ENCODE assay signal across 19 cellular contexts in genomic region chr20:57759724-57760123, GRCh38. TPM values are rescaled to one million over a fixed set of nuclear protein-coding genes. Genes with fewer than 3 reads are reported as not detected.
DNase-seq lines count a peak whose midpoint lies in the region; ATAC-seq, FAIRE-seq and TF ChIP-seq lines count a peak whose summit lies in the region.
"Had no signal": no experiment of that assay in that cellular context is flagged by ENCODE, and none has a peak within 500 bp of the region (broad histone marks: within the 10 kb centered on the region; RNA-seq: fewer than 3 reads in every experiment).

No MANE protein-coding gene starts in this region.

- no peaks in the 10 kb centered on the region for H3K36me3 ChIP-seq in endodermal cell (ENCODE audit: control insufficient read depth, insufficient read depth, low read length)
- H3K36me3 ChIP-seq in aorta (ENCODE audit: control insufficient read depth in 1 of 2, insufficient read depth in 2 of 2, low read length in 1 of 2): no peaks in the 10 kb centered on the region
- H3K36me3 ChIP-seq: BE2C had no signal

- no peak for TF ChIP-seq CTCF in endodermal cell (conservative IDR thresholded peaks at IDR 0.05)
- no peak for TF ChIP-seq CTCF in natural killer cell (IDR thresholded peaks at IDR 0.05)

- H3K4me3 Mint-ChIP-seq in endodermal cell (no peak overlapping the region), natural killer cell (no peak overlapping the region)
- H3K4me3 Mint-ChIP-seq: CD14-positive monocyte; CD8-positive, alpha-beta T cell; H9 had no signal

- H3K4me1 Mint-ChIP-seq in endodermal cell (no peaks in the 10 kb centered on the region), natural killer cell (no peaks in the 10 kb centered on the region)
- H3K4me1 Mint-ChIP-seq: CD14-positive monocyte had no signal

- intact Hi-C loops in sciatic nerve (cut with DNase I) (no loop called here), natural killer cell (cut with micrococcal nuclease) (no loop called here), aorta (cut with DNase I) (loop anchor here in 1 of 2 donors (10.0 kb wide), 1 partner anchor 55 kb away; no protein-coding TSS in a partner anchor)

- H3K27me3 Mint-ChIP-seq in endodermal cell (ENCODE audit: insufficient read depth) (peaks cover 31% of the 10 kb centered on the region), natural killer cell (ENCODE audit: low read depth in 2 of 2) (peaks cover 29 to 31% of the 10 kb centered on the region in 2 donors)

- no peak overlapping the region for H3K9ac ChIP-seq in endodermal cell (ENCODE audit: extremely low read depth, low read length, poor library complexity, severe bottlenecking)

- ATAC-seq in sciatic nerve (no peak), natural killer cell (no peak), aorta (ENCODE audit: low FRiP score) (no peak), GM19324 (IDR thresholded peaks at IDR 0.05; ENCODE audit: low FRiP score, unreplicated experiment) (no peak), HG03442 (IDR thresholded peaks at IDR 0.05; ENCODE audit: unreplicated experiment) (no peak)
- ATAC-seq: A549; CD8-positive, alpha-beta T cell; K562 had no signal

- H3K27me3 ChIP-seq in endodermal cell (ENCODE audit: control insufficient read depth, insufficient read depth, low read length, poor library complexity, severe bottlenecking) (no peaks in the 10 kb centered on the region), aorta (ENCODE audit: control insufficient read depth in 1 of 2, insufficient read depth in 2 of 2, low read length in 1 of 2) (no peaks in the 10 kb centered on the region)
- H3K27me3 ChIP-seq: BE2C had no signal

- H3K9me3 Mint-ChIP-seq in endodermal cell (peaks cover 17% of the 10 kb centered on the region), natural killer cell (no peaks in the 10 kb centered on the region)

- H3K27ac Mint-ChIP-seq in endodermal cell (no peak overlapping the region), natural killer cell (no peak overlapping the region)
- H3K27ac Mint-ChIP-seq: CD14-positive monocyte; CD8-positive, alpha-beta T cell had no signal

- DNase-seq in HTR-8/SVneo (ENCODE audit: insufficient read length, low spot score): no peak
- peak; percentile 54 for DNase-seq in endodermal cell
- peak; percentile 11 for DNase-seq in mesenteric fat pad (ENCODE audit: low spot score)
- peak; percentile 1 for DNase-seq in sciatic nerve (ENCODE audit: low spot score)
- DNase-seq in natural killer cell: no peak
- no peak for DNase-seq in aorta
- DNase-seq: BE2C; CD8-positive, alpha-beta T cell; DND-41; GDM1; GOT3; H9 had no signal

- H3K9me3 ChIP-seq in endodermal cell (ENCODE audit: control insufficient read depth, low read length): peaks cover 9% of the 10 kb centered on the region
- H3K9me3 ChIP-seq in aorta (ENCODE audit: control insufficient read depth, low read length): peaks cover 1% of the 10 kb centered on the region

- H3K4me3 ChIP-seq in endodermal cell (ENCODE audit: low read length) (no peak overlapping the region), aorta (ENCODE audit: low read length in 2 of 2) (no peak overlapping the region)
- H3K4me3 ChIP-seq: A549, K562 had no signal

- H3K4me1 ChIP-seq in endodermal cell (ENCODE audit: control insufficient read depth, insufficient read depth, low read length) (no peaks in the 10 kb centered on the region), aorta (ENCODE audit: control insufficient read depth in 1 of 2, insufficient read depth in 2 of 2, low read length in 2 of 2) (no peaks in the 10 kb centered on the region)
- H3K4me1 ChIP-seq: BE2C, Caco-2 had no signal

- no peaks in the 10 kb centered on the region for H3K36me3 Mint-ChIP-seq in endodermal cell (ENCODE audit: low read depth)
- H3K36me3 Mint-ChIP-seq in natural killer cell: no peaks in the 10 kb centered on the region
- H3K36me3 Mint-ChIP-seq: CD14-positive monocyte; CD8-positive, alpha-beta T cell had no signal

- WGBS in endodermal cell (ENCODE audit: insufficient coverage in 1 of 2, insufficient read length in 1 of 2), 2 experiments: 89 to 91% methylated on average over 4 of the region's 4 CpGs
- WGBS in aorta, 2 donors: 95 to 97% methylated on average over 4 of the region's 4 CpGs

- H3K27ac ChIP-seq in endodermal cell (ENCODE audit: low read depth, low read length) (no peak overlapping the region), aorta (ENCODE audit: low read depth in 1 of 2, low read length in 2 of 2) (no peak overlapping the region)
- H3K27ac ChIP-seq: HL-60 had no signal

- peak; percentile 9 for FAIRE-seq in HTR-8/SVneo (lab: Jason Lieb, UNC)
- FAIRE-seq: A549, K562 had no signal

RNA-seq across cellular contexts. Expression of gene PMEPA1, which starts 49.9 kb away (rescaled TPM):
- total RNA-seq in endodermal cell (10 to 100 TPM; 18.8 to 37.4 TPM), mesenteric fat pad (90.0 TPM), sciatic nerve (26.3 TPM), natural killer cell (1 to 10 TPM; 1.2 to 5.9 (median 2.4) TPM), aorta (100 to 1,000 TPM; 167 to 188 TPM)
- 56.8 TPM for polyA plus RNA-seq in endodermal cell (2013, experiment 1 of 2)
- 65.5 TPM for polyA plus RNA-seq in endodermal cell (2013, experiment 2 of 2)
- polyA plus RNA-seq in aorta: 10 to 100 TPM; 31.4 to 46.7 TPM
- polyA plus RNA-seq: K562 had no signal

Comparison
In these comparisons a context has a peak if more than half of its experiments do, and no peak if none do; other contexts are left out.
1. DNase-seq: peak in endodermal cell (single experiment), mesenteric fat pad (single experiment) and sciatic nerve (single experiment); none in HTR-8/SVneo (single experiment), natural killer cell (single experiment) and aorta (0 of 2).